In the genomic region with DNA sequence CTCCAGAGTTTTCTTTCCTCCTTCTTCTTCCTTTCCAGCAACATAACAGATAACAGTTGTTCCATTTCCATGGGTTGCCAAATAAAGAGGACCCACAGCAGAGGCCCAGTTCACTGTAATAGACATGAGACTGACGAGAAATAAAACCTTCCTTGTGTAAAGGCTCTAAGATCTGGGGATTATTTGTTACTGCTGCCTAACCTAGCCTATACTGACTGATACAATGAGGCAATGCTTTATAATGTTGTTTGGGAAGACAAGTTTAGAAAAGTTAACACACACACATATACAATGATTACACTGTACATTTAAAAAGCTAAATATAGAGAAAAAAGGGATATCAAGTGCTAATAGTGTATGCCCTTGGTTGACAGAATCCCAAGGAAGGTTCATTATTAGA, we compare ENCODE assay signal across 39 cellular contexts.
"Had no signal": no experiment of that assay in that cellular context is flagged by ENCODE, and none has a peak within 500 bp of the region (broad histone marks: within the 10 kb centered on the region; RNA-seq: fewer than 3 reads in every experiment).

No MANE protein-coding gene starts in this region.

- FAIRE-seq: astrocyte had no signal

- H3K27ac ChIP-seq: adrenal gland, ascending aorta, body of pancreas, brain microvascular endothelial cell, breast epithelium, cardiac muscle cell had no signal

- H3K27ac Mint-ChIP-seq: activated naive CD4-positive, alpha-beta T cell treated with anti-CD3 and anti-CD28 coated beads for 36 hours; activated naive CD4-positive, alpha-beta T cell treated with anti-CD3 and anti-CD28 coated beads, Interleukin-2, amount 10 ng/mL, durations not matched to agents 7 days and 5 days; activated naive CD4-positive, alpha-beta T cell treated with anti-CD3 and anti-CD28 coated beads, Interleukin-2, amount 50 U/mL, for 24 hours; activated naive CD4-positive, alpha-beta T cell treated with anti-CD3 and anti-CD28 coated beads, Interleukin-2, amount 50 U/mL, for 72 hours; activated naive CD8-positive, alpha-beta T cell; activated naive CD8-positive, alpha-beta T cell treated with anti-CD3 and anti-CD28 coated beads for 36 hours; activated naive CD8-positive, alpha-beta T cell treated with anti-CD3 and anti-CD28 coated beads, Interleukin-2, amount 10 ng/mL, durations not matched to agents 7 days and 5 days; activated naive CD8-positive, alpha-beta T cell treated with anti-CD3 and anti-CD28 coated beads, Interleukin-2, amount 50 U/mL, for 24 hours; activated T-cell treated with anti-CD3 and anti-CD28 coated beads, Interleukin-2, amount 50 U/mL, for 24 hours; activated T-cell treated with anti-CD3 and anti-CD28 coated beads, Interleukin-2, amount 50 U/mL, for 72 hours; activated T-helper 1 cell treated with anti-CD3 and anti-CD28 coated beads, Interleukin-12 subunit alpha, Interleukin-12 subunit beta, Interleukin-2, Interleukin-4 antibody, amounts not matched to agents 30 ng/mL and 10 ng/mL and 1 ng/mL, durations not matched to agents 14 hours and 24 hours and 36 hours; activated T-helper 17 cell treated with anti-CD3 and anti-CD28 coated beads, Interleukin-2, amount 50 U/mL, for 72 hours; activated T-helper 2 cell treated with anti-CD3 and anti-CD28 coated beads, Interferon-gamma antibody, Interleukin-2, Interleukin-4, amounts not matched to agents 10 μg/mL and 5 μg/mL and 100 μg/mL, durations not matched to agents 14 hours and 24 hours and 36 hours; brain had no signal

- H3K36me3 ChIP-seq: adrenal gland, ascending aorta, brain microvascular endothelial cell, breast epithelium, cardiac muscle cell had no signal

- H3K4me3 Mint-ChIP-seq: activated naive CD4-positive, alpha-beta T cell treated with anti-CD3 and anti-CD28 coated beads for 36 hours; activated naive CD4-positive, alpha-beta T cell treated with anti-CD3 and anti-CD28 coated beads, Interleukin-2, amount 10 ng/mL, durations not matched to agents 7 days and 5 days; activated naive CD4-positive, alpha-beta T cell treated with anti-CD3 and anti-CD28 coated beads, Interleukin-2, amount 50 U/mL, for 24 hours; activated naive CD8-positive, alpha-beta T cell; activated naive CD8-positive, alpha-beta T cell treated with anti-CD3 and anti-CD28 coated beads for 36 hours; activated naive CD8-positive, alpha-beta T cell treated with anti-CD3 and anti-CD28 coated beads, Interleukin-2, amount 10 ng/mL, durations not matched to agents 7 days and 5 days; activated naive CD8-positive, alpha-beta T cell treated with anti-CD3 and anti-CD28 coated beads, Interleukin-2, amount 50 U/mL, for 24 hours; activated T-cell treated with anti-CD3 and anti-CD28 coated beads, Interleukin-2, amount 50 U/mL, for 24 hours; activated T-cell treated with anti-CD3 and anti-CD28 coated beads, Interleukin-2, amount 50 U/mL, for 4 hours; activated T-cell treated with anti-CD3 and anti-CD28 coated beads, Interleukin-2, amount 50 U/mL, for 72 hours; activated T-helper 1 cell treated with anti-CD3 and anti-CD28 coated beads, Interleukin-12 subunit alpha, Interleukin-12 subunit beta, Interleukin-2, Interleukin-4 antibody, amounts not matched to agents 30 ng/mL and 10 ng/mL and 1 ng/mL, durations not matched to agents 14 hours and 24 hours and 36 hours; activated T-helper 17 cell treated with anti-CD3 and anti-CD28 coated beads, Interleukin-2, amount 50 U/mL, for 72 hours; brain; central memory CD8-positive, alpha-beta T cell had no signal

- H3K4me3 ChIP-seq: adrenal gland, ascending aorta, body of pancreas, breast epithelium, cardiac muscle cell had no signal

- H3K27me3 ChIP-seq: ascending aorta, body of pancreas, brain microvascular endothelial cell, breast epithelium, cardiac muscle cell had no signal

- ATAC-seq: activated naive CD4-positive, alpha-beta T cell treated with anti-CD3 and anti-CD28 coated beads, Interleukin-2, amount 50 U/mL, for 72 hours; activated naive CD8-positive, alpha-beta T cell treated with anti-CD3 and anti-CD28 coated beads, Interleukin-2, amount 50 U/mL, for 24 hours; activated T-cell treated with anti-CD3 and anti-CD28 coated beads, Interleukin-2, amount 50 U/mL, for 4 hours; activated T-cell treated with anti-CD3 and anti-CD28 coated beads, Interleukin-2, amount 50 U/mL, for 72 hours; activated T-helper 17 cell treated with anti-CD3 and anti-CD28 coated beads, Interleukin-2, amount 50 U/mL, for 72 hours; body of pancreas had no signal

- H3K27me3 Mint-ChIP-seq: activated naive CD4-positive, alpha-beta T cell treated with anti-CD3 and anti-CD28 coated beads, Interleukin-2, amount 10 ng/mL, durations not matched to agents 7 days and 5 days; activated naive CD8-positive, alpha-beta T cell treated with anti-CD3 and anti-CD28 coated beads, Interleukin-2, amount 10 ng/mL, durations not matched to agents 7 days and 5 days; activated naive CD8-positive, alpha-beta T cell treated with anti-CD3 and anti-CD28 coated beads, Interleukin-2, amount 50 U/mL, for 24 hours; activated T-helper 17 cell treated with anti-CD3 and anti-CD28 coated beads, Interleukin-2, amount 50 U/mL, for 72 hours had no signal

- H3K4me1 Mint-ChIP-seq: activated naive CD4-positive, alpha-beta T cell treated with anti-CD3 and anti-CD28 coated beads, Interleukin-2, amount 10 ng/mL, durations not matched to agents 7 days and 5 days; activated naive CD4-positive, alpha-beta T cell treated with anti-CD3 and anti-CD28 coated beads, Interleukin-2, amount 50 U/mL, for 24 hours; activated naive CD8-positive, alpha-beta T cell treated with anti-CD3 and anti-CD28 coated beads for 36 hours; activated naive CD8-positive, alpha-beta T cell treated with anti-CD3 and anti-CD28 coated beads, Interleukin-2, amount 10 ng/mL, durations not matched to agents 7 days and 5 days; activated naive CD8-positive, alpha-beta T cell treated with anti-CD3 and anti-CD28 coated beads, Interleukin-2, amount 50 U/mL, for 24 hours; activated T-helper 17 cell treated with anti-CD3 and anti-CD28 coated beads, Interleukin-2, amount 50 U/mL, for 72 hours; central memory CD8-positive, alpha-beta T cell had no signal

- DNase-seq: activated effector memory CD4-positive, alpha-beta T cell treated with anti-CD3 and anti-CD28 coated beads, Interleukin-2, amount 50 U/mL, for 16 hours; activated effector memory CD4-positive, alpha-beta T cell treated with Interleukin-2 at 50 U/mL for 16 hours; activated gamma-delta T cell; activated gamma-delta T cell treated with Interleukin-2 at 50 U/mL for 16 hours; activated naive CD4-positive, alpha-beta T cell; activated naive CD4-positive, alpha-beta T cell treated with anti-CD3 and anti-CD28 coated beads for 36 hours; activated naive CD4-positive, alpha-beta T cell treated with anti-CD3 and anti-CD28 coated beads, Interleukin-2, amount 10 ng/mL, durations not matched to agents 7 days and 5 days; activated naive CD4-positive, alpha-beta T cell treated with anti-CD3 and anti-CD28 coated beads, Interleukin-2, amount 50 U/mL, for 16 hours; activated naive CD4-positive, alpha-beta T cell treated with Interleukin-2 at 50 U/mL for 16 hours; activated naive CD8-positive, alpha-beta T cell treated with anti-CD3 and anti-CD28 coated beads for 36 hours; activated naive CD8-positive, alpha-beta T cell treated with anti-CD3 and anti-CD28 coated beads, Interleukin-2, amount 10 ng/mL, durations not matched to agents 7 days and 5 days; activated naive CD8-positive, alpha-beta T cell treated with anti-CD3 and anti-CD28 coated beads, Interleukin-2, amount 50 U/mL, for 24 hours; activated T-cell treated with anti-CD3 and anti-CD28 coated beads, Interleukin-2, amount 50 U/mL, for 1 hour; activated T-cell treated with anti-CD3 and anti-CD28 coated beads, Interleukin-2, amount 50 U/mL, for 24 hours; activated T-cell treated with anti-CD3 and anti-CD28 coated beads, Interleukin-2, amount 50 U/mL, for 4 hours; activated T-cell treated with anti-CD3 and anti-CD28 coated beads, Interleukin-2, amount 50 U/mL, for 48 hours; activated T-cell treated with anti-CD3 and anti-CD28 coated beads, Interleukin-2, amount 50 U/mL, for 72 hours; adrenal gland; amniotic stem cell; amygdala; anterior cingulate cortex; aorta; body of pancreas; brain microvascular endothelial cell; caudate nucleus; central memory CD4-positive, alpha-beta T cell; cerebellar nuclear complex had no signal

- H3K4me1 ChIP-seq: adrenal gland, ascending aorta, body of pancreas, breast epithelium had no signal

- H3K36me3 Mint-ChIP-seq: activated naive CD4-positive, alpha-beta T cell treated with anti-CD3 and anti-CD28 coated beads, Interleukin-2, amount 10 ng/mL, durations not matched to agents 7 days and 5 days; activated naive CD4-positive, alpha-beta T cell treated with anti-CD3 and anti-CD28 coated beads, Interleukin-2, amount 50 U/mL, for 24 hours; activated naive CD8-positive, alpha-beta T cell; activated naive CD8-positive, alpha-beta T cell treated with anti-CD3 and anti-CD28 coated beads for 36 hours; activated naive CD8-positive, alpha-beta T cell treated with anti-CD3 and anti-CD28 coated beads, Interleukin-2, amount 10 ng/mL, durations not matched to agents 7 days and 5 days; brain had no signal

- H3K9me3 ChIP-seq: adrenal gland, ascending aorta, body of pancreas had no signal
